ENCODE assay signal across 10 cellular contexts in the genomic region with DNA sequence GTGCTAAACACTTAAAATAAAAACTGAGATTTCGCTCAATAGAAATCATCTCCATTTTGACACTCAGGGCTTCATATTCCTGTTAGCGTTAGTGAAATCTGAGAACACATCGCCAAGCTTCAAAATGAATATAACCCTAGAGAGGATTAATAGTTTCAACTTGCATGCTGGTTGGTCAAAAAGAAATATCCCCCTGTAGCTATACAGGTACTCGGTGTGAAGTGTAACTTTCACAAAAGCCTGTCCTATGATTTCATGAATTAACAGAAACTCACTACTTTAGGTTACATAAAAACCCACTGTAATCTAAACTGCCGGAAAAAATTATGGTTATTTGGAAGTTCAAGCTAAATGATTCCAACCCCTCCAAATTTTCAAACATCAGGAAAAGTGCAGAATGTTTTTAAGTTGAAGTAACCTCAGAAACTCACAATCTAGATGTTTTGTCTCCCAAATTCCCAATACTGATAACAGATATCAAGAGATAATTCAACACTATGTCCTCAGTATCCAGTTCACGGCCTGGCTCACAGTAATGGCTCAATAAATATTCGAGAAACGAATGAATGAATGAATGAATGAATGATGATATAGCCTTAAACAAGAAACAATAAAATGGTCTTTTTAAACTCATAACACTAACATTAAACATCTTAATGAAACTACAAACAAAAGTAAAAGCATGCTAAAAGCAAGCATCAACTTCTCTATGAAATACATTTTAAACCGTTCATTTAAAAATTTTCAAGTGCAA. TPM values are rescaled to one million over a fixed set of nuclear protein-coding genes. Genes with fewer than 3 reads are reported as not detected.
DNase-seq lines count a peak whose midpoint lies in the region; ATAC-seq, FAIRE-seq and TF ChIP-seq lines count a peak whose summit lies in the region.
"Had no signal": no experiment of that assay in that cellular context is flagged by ENCODE, and none has a peak within 500 bp of the region (broad histone marks: within the 10 kb centered on the region; RNA-seq: fewer than 3 reads in every experiment).

No MANE protein-coding gene starts in this region.

- intact Hi-C loops in psoas muscle (cut with DNase I): loop anchor here in 1 of 2 donors (5.0 kb wide), 1 partner anchor 226 kb away; no protein-coding TSS in a partner anchor

- FAIRE-seq in urothelium cell line (lab: Jason Lieb, UNC): no peak
- FAIRE-seq: small intestine had no signal

- H3K9ac ChIP-seq in endodermal cell (ENCODE audit: extremely low read depth, low read length, poor library complexity, severe bottlenecking): peak overlapping the region; percentile 55

- H3K9me3 ChIP-seq in endodermal cell (ENCODE audit: control insufficient read depth, low read length) (no peaks in the 10 kb centered on the region), psoas muscle (no peaks in the 10 kb centered on the region)

- H3K4me1 Mint-ChIP-seq in endodermal cell: peaks cover 39% of the 10 kb centered on the region

- H3K4me1 ChIP-seq in endodermal cell (ENCODE audit: control insufficient read depth, insufficient read depth, low read length) (peaks cover 3% of the 10 kb centered on the region), psoas muscle (peaks cover 38% of the 10 kb centered on the region)

- DNase-seq in NCI-H2227 (lab: John Stamatoyannopoulos, UW; ENCODE audit: unreplicated experiment): peak; percentile 11
- no peak for DNase-seq in NCI-H2227 treated with DMSO at 0.1 percent for 48 hours (lab: John Stamatoyannopoulos, UW)
- DNase-seq in NCI-H69 (lab: John Stamatoyannopoulos, UW): peak; percentile 40
- DNase-seq in endodermal cell: no peak
- no peak for DNase-seq in psoas muscle
- DNase-seq in urothelium cell line (ENCODE audit: low spot score): no peak
- DNase-seq in activated effector memory CD4-positive, alpha-beta T cell treated with Interleukin-2 at 50 U/mL for 16 hours: no peak
- DNase-seq: NCI-H345 had no signal

- H3K27ac Mint-ChIP-seq in endodermal cell: no peak overlapping the region

- no peaks in the 10 kb centered on the region for H3K9me3 Mint-ChIP-seq in endodermal cell

- TF ChIP-seq CTCF in endodermal cell (conservative IDR thresholded peaks at IDR 0.05) (no peak), psoas muscle (IDR thresholded peaks at IDR 0.05) (no peak)

- H3K27me3 ChIP-seq in endodermal cell (ENCODE audit: control insufficient read depth, insufficient read depth, low read length, poor library complexity, severe bottlenecking) (no peaks in the 10 kb centered on the region), psoas muscle (ENCODE audit: insufficient read depth in 3 of 3, low read length in 2 of 3) (no peaks in the 10 kb centered on the region)

- no peaks in the 10 kb centered on the region for H3K27me3 Mint-ChIP-seq in endodermal cell (ENCODE audit: insufficient read depth)

- no peaks in the 10 kb centered on the region for H3K36me3 Mint-ChIP-seq in endodermal cell (ENCODE audit: low read depth)

- ATAC-seq in psoas muscle (no peak), HG03354 (IDR thresholded peaks at IDR 0.05; ENCODE audit: poor library complexity, severe bottlenecking, unreplicated experiment) (no peak)

- no peaks in the 10 kb centered on the region for H3K36me3 ChIP-seq in endodermal cell (ENCODE audit: control insufficient read depth, insufficient read depth, low read length)
- no peaks in the 10 kb centered on the region for H3K36me3 ChIP-seq in psoas muscle (ENCODE audit: insufficient read depth in 1 of 2, low read depth in 1 of 2)

- peak overlapping the region; percentile 98 for H3K4me3 Mint-ChIP-seq in endodermal cell

- no peak overlapping the region for H3K27ac ChIP-seq in endodermal cell (ENCODE audit: low read depth, low read length)
- no peak overlapping the region for H3K27ac ChIP-seq in psoas muscle

- H3K4me3 ChIP-seq in endodermal cell (ENCODE audit: low read length) (peak overlapping the region; percentile 95), psoas muscle (peak overlapping the region; percentile 82)

- 50 to 52% methylated on average over 4 to 6 of the region's 9 CpGs for WGBS in endodermal cell (ENCODE audit: insufficient coverage in 1 of 2, insufficient read length in 1 of 2), 2 experiments
- 53 to 61% (median 54%) methylated on average over 9 of the region's 9 CpGs for WGBS in psoas muscle, 3 donors

RNA-seq across cellular contexts. Expression of a gene that starts 2.5 kb away (rescaled TPM):
- total RNA-seq in endodermal cell: 10 to 100 TPM; 85.4 to 85.8 TPM
- polyA plus RNA-seq in endodermal cell (2013, experiment 1 of 2): 35.0 TPM
- polyA plus RNA-seq in endodermal cell (2013, experiment 2 of 2): 32.3 TPM
- total RNA-seq in psoas muscle: 10 to 100 TPM; 17.5 to 22.2 (median 20.6) TPM
- 1 to 10 TPM; 4.4 to 7.3 (median 4.8) TPM for polyA plus RNA-seq in psoas muscle

Comparison
In these comparisons a context has a peak if more than half of its experiments do, and no peak if none do; other contexts are left out.
1. DNase-seq: peak in NCI-H2227 (single experiment) and NCI-H69 (single experiment); none in NCI-H2227 treated with DMSO at 0.1 percent for 48 hours (single experiment), endodermal cell (single experiment), psoas muscle (0 of 2), urothelium cell line (single experiment) and activated effector memory CD4-positive, alpha-beta T cell treated with Interleukin-2 at 50 U/mL for 16 hours (single experiment).